Comparison of ENCODE assay signal across 8 cellular contexts in genomic region chr6:16205377-16206144, GRCh38. TPM values are rescaled to one million over a fixed set of nuclear protein-coding genes. Genes with fewer than 3 reads are reported as not detected.
A peak's percentile ranks its signal among the peaks of the same experiment; 100 is the strongest.
DNase-seq lines count a peak whose midpoint lies in the region; ATAC-seq and TF ChIP-seq lines count a peak whose summit lies in the region.

No MANE protein-coding gene starts in this region.

- no peaks in the 10 kb centered on the region for H3K36me3 ChIP-seq in trophoblast cell (ENCODE audit: control insufficient read depth in 1 of 2, insufficient read depth in 2 of 2, low read length in 2 of 2)

- TF ChIP-seq CTCF in astrocyte of the cerebellum (IDR thresholded peaks at IDR 0.05; ENCODE audit: low read depth, low read length, missing control alignments) = no peak

- no peak overlapping the region for H2BK5ac ChIP-seq in trophoblast cell (ENCODE audit: low read depth, low read length, poor library complexity)

- H2AK5ac ChIP-seq in trophoblast cell (ENCODE audit: low read length) = no peak overlapping the region

- in situ Hi-C loops in astrocyte of the cerebellum (cut with HindIII; ENCODE audit: low sequenced_read_pairs) = no loop called here

- DNase-seq in DMS 273 (lab: John Stamatoyannopoulos, UW; ENCODE audit: unreplicated experiment) (peak; percentile 86), astrocyte of the cerebellum (ENCODE audit: low read depth) (peak; percentile 99), trophoblast cell (no peak), SIG-M5 (lab: John Stamatoyannopoulos, UW) (no peak), activated gamma-delta T cell (lab: John Stamatoyannopoulos, UW) (no peak)
- no peak for DNase-seq in effector CD4-positive, alpha-beta T cell

- H3K23ac ChIP-seq in trophoblast cell (ENCODE audit: low read length) = no peak overlapping the region

- no peaks in the 10 kb centered on the region for H3K79me2 ChIP-seq in trophoblast cell (ENCODE audit: control insufficient read depth, insufficient read depth, low read length, poor library complexity)

- no CpG with 5 or more reads among the region's 4 CpGs for WGBS in trophoblast cell (ENCODE audit: extremely low coverage, insufficient coverage, insufficient read length)

- no peaks in the 10 kb centered on the region for H3K79me1 ChIP-seq in trophoblast cell (ENCODE audit: low read length)

- peak overlapping the region; percentile 55 for H4K91ac ChIP-seq in trophoblast cell (ENCODE audit: low read depth, low read length)

- peak overlapping the region; percentile 46 for H4K12ac ChIP-seq in trophoblast cell (ENCODE audit: low read depth, low read length)

- no peak overlapping the region for H2AFZ ChIP-seq in trophoblast cell (ENCODE audit: insufficient read depth, low read length, poor library complexity)

- no peak overlapping the region for H3K4me2 ChIP-seq in trophoblast cell (ENCODE audit: low read length)

- H2BK12ac ChIP-seq in trophoblast cell (ENCODE audit: low read length) = peak overlapping the region; percentile 52

- H3K27me3 ChIP-seq in trophoblast cell (ENCODE audit: insufficient read depth, low read length) = no peaks in the 10 kb centered on the region

- no peak overlapping the region for H4K8ac ChIP-seq in trophoblast cell (ENCODE audit: low read depth, low read length)

- H3K14ac ChIP-seq in trophoblast cell (ENCODE audit: low read length) = no peak overlapping the region

- no peaks in the 10 kb centered on the region for H3K9me3 ChIP-seq in trophoblast cell (ENCODE audit: insufficient read depth, low read depth, low read length)

- H3K27ac ChIP-seq in trophoblast cell (ENCODE audit: low read depth, low read length) = no peak overlapping the region

- H3K18ac ChIP-seq in trophoblast cell (ENCODE audit: low read length) = no peak overlapping the region

- H3K4me3 ChIP-seq in astrocyte of the cerebellum (ENCODE audit: low read depth, low read length) = no peak overlapping the region
- H3K4me3 ChIP-seq in trophoblast cell (ENCODE audit: low read depth, low read length) = no peak overlapping the region

- ATAC-seq in GM19467 (IDR thresholded peaks at IDR 0.05; ENCODE audit: unreplicated experiment) = peak; percentile 93
- peak; percentile 91 for ATAC-seq in HG03442 (IDR thresholded peaks at IDR 0.05; ENCODE audit: unreplicated experiment)

- H3K9ac ChIP-seq in trophoblast cell (ENCODE audit: low read length) = no peak overlapping the region

- no peak overlapping the region for H3K4ac ChIP-seq in trophoblast cell (ENCODE audit: low read depth, low read length)

- peaks cover 0 to 2% of the 10 kb centered on the region in 2 experiments for H3K4me1 ChIP-seq in trophoblast cell (ENCODE audit: control insufficient read depth in 1 of 2, insufficient read depth in 2 of 2, low read length in 2 of 2)

- H2BK120ac ChIP-seq in trophoblast cell (ENCODE audit: insufficient read depth, low read length, poor library complexity) = peak overlapping the region; percentile 41

RNA-seq across cellular contexts. Expression of gene GMPR, which starts 32.8 kb away (rescaled TPM):
- polyA plus RNA-seq in trophoblast cell (2013) = 17.5 and 17.8 TPM in 2 replicates

Comparison
In these comparisons a context has a peak if more than half of its experiments do, and no peak if none do; other contexts are left out.
1. DNase-seq: peak in DMS 273 (single experiment) and astrocyte of the cerebellum (single experiment); none in trophoblast cell (0 of 2), SIG-M5 (single experiment), activated gamma-delta T cell (single experiment) and effector CD4-positive, alpha-beta T cell (single experiment).